In the genomic region with DNA sequence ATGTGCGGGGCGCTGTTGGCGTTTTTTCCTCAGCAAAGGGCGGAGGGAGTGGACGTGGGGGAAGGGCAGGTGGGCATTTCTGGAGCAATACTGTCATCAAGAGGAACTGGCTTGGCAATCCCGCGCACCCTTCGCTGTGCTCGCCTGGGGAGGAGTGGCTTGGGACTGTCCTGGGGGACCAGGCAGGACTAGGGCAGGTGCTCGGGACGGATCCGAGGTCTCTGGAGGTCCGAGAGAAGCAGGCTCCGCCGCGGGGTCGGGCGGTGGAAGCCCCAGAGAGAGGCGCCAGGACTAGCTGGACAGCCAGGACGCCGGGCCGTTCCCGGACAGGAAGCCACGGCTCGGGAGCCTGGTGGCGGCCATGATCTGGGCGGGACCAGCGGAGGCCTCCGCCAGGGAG, we compare ENCODE assay signal across 7 cellular contexts.
A peak's percentile ranks its signal among the peaks of the same experiment; 100 is the strongest.
DNase-seq lines count a peak whose midpoint lies in the region; ATAC-seq and TF ChIP-seq lines count a peak whose summit lies in the region.
"Not testable (repeated sequence)": the region's sequence is repeated elsewhere in the genome, so short reads cannot be mapped to it uniquely, and the experiment has no call there.

No MANE protein-coding gene starts in this region.

- H3K4me3 Mint-ChIP-seq in H9; activated naive CD8-positive, alpha-beta T cell treated with anti-CD3 and anti-CD28 coated beads, Interleukin-2, amount 10 ng/mL, durations not matched to agents 7 days and 5 days: not testable (repeated sequence)

- H3K27ac Mint-ChIP-seq in H9, result peak overlapping the region in 1 of 3 experiments; percentile 90; a peak in 2 of 7 replicates
- H3K27ac Mint-ChIP-seq in activated naive CD8-positive, alpha-beta T cell treated with anti-CD3 and anti-CD28 coated beads, Interleukin-2, amount 10 ng/mL, durations not matched to agents 7 days and 5 days, result not testable (repeated sequence)

- H3K9me3 ChIP-seq in H9 (ENCODE audit: control insufficient read depth, low read depth, low read length); right atrium auricular region; muscle layer of colon (ENCODE audit: low read length): not testable (repeated sequence)

- not testable (repeated sequence) for H2BK120ac ChIP-seq in H9 (ENCODE audit: low read depth, low read length, poor library complexity, severe bottlenecking)

- H3T11ph ChIP-seq in H9 (ENCODE audit: low read length), result not testable (repeated sequence)

- H3K9ac ChIP-seq in H9 (ENCODE audit: extremely low read depth, insufficient read length, low read length); muscle layer of colon (ENCODE audit: low read length): not testable (repeated sequence)

- H2BK12ac ChIP-seq in H9 (ENCODE audit: insufficient read length, low read depth, low read length), result not testable (repeated sequence)

- peaks cover 17 to 25% (median 23%) of the 10 kb centered on the region in 3 experiments for H3K36me3 Mint-ChIP-seq in H9 (ENCODE audit: insufficient read depth in 1 of 3, low read depth in 3 of 3)
- H3K36me3 Mint-ChIP-seq in activated naive CD8-positive, alpha-beta T cell treated with anti-CD3 and anti-CD28 coated beads, Interleukin-2, amount 10 ng/mL, durations not matched to agents 7 days and 5 days, result not testable (repeated sequence)

- H4K91ac ChIP-seq in H9 (ENCODE audit: insufficient read length, low read depth, low read length), result not testable (repeated sequence)

- TF ChIP-seq CTCF in H9 (conservative IDR thresholded peaks at IDR 0.05); WI38 (IDR thresholded peaks at IDR 0.05; ENCODE audit: low read depth, low read length): not testable (repeated sequence)
- peak in 1 of 2 donors; percentile 44 for TF ChIP-seq CTCF in right atrium auricular region (IDR thresholded peaks at IDR 0.05)

- DNase-seq in H9 (peak; percentile 52), right atrium auricular region (ENCODE audit: low spot score) (peak; percentile 80), sciatic nerve (ENCODE audit: low spot score) (peak; percentile 86)
- DNase-seq in activated naive CD8-positive, alpha-beta T cell treated with anti-CD3 and anti-CD28 coated beads, Interleukin-2, amount 10 ng/mL, durations not matched to agents 7 days and 5 days, result peak; percentile 28
- DNase-seq in central memory CD4-positive, alpha-beta T cell, result peak; percentile 95

- POLR2A ChIA-PET in activated naive CD8-positive, alpha-beta T cell treated with anti-CD3 and anti-CD28 coated beads, Interleukin-2, amount 10 ng/mL, durations not matched to agents 7 days and 5 days (lab: Charles Lee), result not testable (repeated sequence)

- WGBS in H9 (ENCODE audit: extremely low coverage, insufficient read length, low lambda C conversion rate), result no CpG with 5 or more reads among the region's 29 CpGs

- H3K23ac ChIP-seq in H9 (ENCODE audit: insufficient read length, low read depth, low read length), result not testable (repeated sequence)

- not testable (repeated sequence) for H3K4me1 ChIP-seq in H9 (ENCODE audit: insufficient read depth, low read length); right atrium auricular region; muscle layer of colon (ENCODE audit: insufficient read depth, low read length)

- H2BK5ac ChIP-seq in H9 (ENCODE audit: insufficient read length, low read length), result not testable (repeated sequence)

- H4K8ac ChIP-seq in H9 (replicated peaks; ENCODE audit: insufficient read length, low read depth, low read length), result not testable (repeated sequence)

- not testable (repeated sequence) for H3K27me3 Mint-ChIP-seq in H9 (ENCODE audit: low read depth); activated naive CD8-positive, alpha-beta T cell treated with anti-CD3 and anti-CD28 coated beads, Interleukin-2, amount 10 ng/mL, durations not matched to agents 7 days and 5 days

- not testable (repeated sequence) for H4K20me1 ChIP-seq in H9 (ENCODE audit: control insufficient read depth, insufficient read depth, insufficient read length)

- H3K79me1 ChIP-seq in H9 (ENCODE audit: insufficient read depth, low read depth, low read length, poor library complexity, severe bottlenecking), result peaks cover 15% of the 10 kb centered on the region

- not testable (repeated sequence) for H3K9me3 Mint-ChIP-seq in H9; activated naive CD8-positive, alpha-beta T cell treated with anti-CD3 and anti-CD28 coated beads, Interleukin-2, amount 10 ng/mL, durations not matched to agents 7 days and 5 days

- H2BK15ac ChIP-seq in H9 (ENCODE audit: low read depth, low read length), result not testable (repeated sequence)

- not testable (repeated sequence) for H3K27me3 ChIP-seq in H9 (ENCODE audit: insufficient read depth, low read length); right atrium auricular region; muscle layer of colon (ENCODE audit: control insufficient read depth in 1 of 2, insufficient read depth in 2 of 2, low read length in 2 of 2)

- intact Hi-C loops in sciatic nerve (cut with DNase I), result not testable (repeated sequence)

- H3K4me3 ChIP-seq in WI38 (ENCODE audit: low read depth, low read length) (0 out of 2 replicates have a peak overlapping the region, but pooled peaks have one; percentile 20), right atrium auricular region (peak overlapping the region in 1 of 2 donors; percentile 45), muscle layer of colon (ENCODE audit: low read depth in 1 of 2, low read length in 2 of 2) (peak overlapping the region in 1 of 2 donors; percentile 42)

- H3K14ac ChIP-seq in H9 (ENCODE audit: insufficient read depth, low read length), result not testable (repeated sequence)

- H3K23me2 ChIP-seq in H9 (ENCODE audit: insufficient read length, low read depth, low read length, poor library complexity, severe bottlenecking), result not testable (repeated sequence)

- H3K27ac ChIP-seq in H9 (ENCODE audit: insufficient read length, low read depth, low read length), result not testable (repeated sequence)
- H3K27ac ChIP-seq in right atrium auricular region (peak overlapping the region in 1 of 2 donors; percentile 76), muscle layer of colon (ENCODE audit: low read depth, low read length) (peak overlapping the region; percentile 85)

- H3K4ac ChIP-seq in H9 (ENCODE audit: low read depth, low read length), result not testable (repeated sequence)

- H3K79me2 ChIP-seq in H9 (ENCODE audit: insufficient read depth, low read length), result not testable (repeated sequence)

- not testable (repeated sequence) for H2AFZ ChIP-seq in H9 (ENCODE audit: low read length)

- H4K5ac ChIP-seq in H9 (ENCODE audit: insufficient read length, low read depth, low read length), result not testable (repeated sequence)

- H3K4me2 ChIP-seq in H9 (ENCODE audit: insufficient read depth, insufficient read length, low read length), result not testable (repeated sequence)

- not testable (repeated sequence) for H2AK5ac ChIP-seq in H9 (ENCODE audit: insufficient read length, low read length)

- H3K4me1 Mint-ChIP-seq in H9, result peaks cover 27 to 35% of the 10 kb centered on the region in 2 experiments
- not testable (repeated sequence) for H3K4me1 Mint-ChIP-seq in activated naive CD8-positive, alpha-beta T cell treated with anti-CD3 and anti-CD28 coated beads, Interleukin-2, amount 10 ng/mL, durations not matched to agents 7 days and 5 days

- not testable (repeated sequence) for H3K36me3 ChIP-seq in right atrium auricular region; muscle layer of colon (ENCODE audit: insufficient read depth, low read length)

- not testable (repeated sequence) for H2BK20ac ChIP-seq in H9 (ENCODE audit: low read depth, low read length, poor library complexity, severe bottlenecking)

- H3K56ac ChIP-seq in H9 (ENCODE audit: insufficient read length, low read depth, low read length), result not testable (repeated sequence)

- ATAC-seq in activated naive CD8-positive, alpha-beta T cell treated with anti-CD3 and anti-CD28 coated beads, Interleukin-2, amount 10 ng/mL, durations not matched to agents 7 days and 5 days (ENCODE audit: low read depth); sciatic nerve: not testable (repeated sequence)

- H3K18ac ChIP-seq in H9 (ENCODE audit: insufficient read length, low read depth, low read length), result not testable (repeated sequence)

Comparison
In these comparisons a context has a peak if more than half of its experiments do, and no peak if none do; other contexts are left out.
1. DNase-seq: peak in every context shown above with its lines; median percentile 95 in central memory CD4-positive, alpha-beta T cell; 86 in sciatic nerve; 80 in right atrium auricular region; 52 in H9; 28 in activated naive CD8-positive, alpha-beta T cell treated with anti-CD3 and anti-CD28 coated beads, Interleukin-2, amount 10 ng/mL, durations not matched to agents 7 days and 5 days.